In genomic region chr19:38319421-38320258, GRCh38 we compare ENCODE assay signal across 8 cellular contexts.
DNase-seq lines count a peak whose midpoint lies in the region; ATAC-seq and TF ChIP-seq lines count a peak whose summit lies in the region.

Gene KCNK6 (plus strand): TSS chr19:38319845. CDS start chr19:38319951, 106 bp downstream.

- peak within 1 kb of the TSS; percentile 81 for H3K9ac ChIP-seq in endocrine pancreas (ENCODE audit: control insufficient read depth, insufficient read depth, low read length)

- H3K9me3 ChIP-seq in endocrine pancreas (ENCODE audit: control insufficient read depth, low read length) = no peaks in the 10 kb centered on the region

- H3K4me1 ChIP-seq in endocrine pancreas (ENCODE audit: control insufficient read depth, insufficient read depth, low read length) = no peaks in the 10 kb centered on the region

- in situ Hi-C loops in KBM-7 (cut with MboI; ENCODE audit: low pct_unique_long_range_greater_than_20kb, low sequenced_read_pairs) = loop anchor here (10.0 kb wide), 1 partner anchor 65 kb away; the partner anchor contains the start of gene PPP1R14A

- DNase-seq in AG09309 (ENCODE audit: low read depth) (no peak), KBM-7 (peak; percentile 50), midbrain (lab: John Stamatoyannopoulos, UW) (peak; percentile 6)
- peak; percentile 31 to 42 for DNase-seq in activated CD4-positive, alpha-beta T cell treated with anti-CD3 and anti-CD28 coated beads, Interleukin-2, amount 50 U/mL, for 4 hours
- DNase-seq in stimulated activated CD8-positive, alpha-beta memory T cell treated with anti-CD3 and anti-CD28 coated beads, Interleukin-4, amount 100 ng/mL, for 48 hours = peak; percentile 74

- TF ChIP-seq CTCF in AG09309 (IDR thresholded peaks at IDR 0.05; ENCODE audit: control insufficient read depth, insufficient read depth, low read depth, low read length, missing control alignments) = no peak

- H3K27me3 ChIP-seq in endocrine pancreas (ENCODE audit: control insufficient read depth, insufficient read depth, low read length) = no peaks in the 10 kb centered on the region

- no peaks in the 10 kb centered on the region for H3K36me3 ChIP-seq in endocrine pancreas (ENCODE audit: control insufficient read depth, insufficient read depth, low read length)

- peak within 1 kb of the TSS; percentile 86 for H3K4me3 ChIP-seq in AG09309 (ENCODE audit: control insufficient read depth, low read depth, low read length)
- H3K4me3 ChIP-seq in endocrine pancreas (ENCODE audit: control insufficient read depth, insufficient read depth, low read length) = no peak within 1 kb of the TSS

- ATAC-seq in GM18520 (IDR thresholded peaks at IDR 0.05; ENCODE audit: unreplicated experiment) (no peak), HG03432 (IDR thresholded peaks at IDR 0.05; ENCODE audit: unreplicated experiment) (no peak)
